11 cellular contexts compared by ENCODE assay signal in the genomic region with DNA sequence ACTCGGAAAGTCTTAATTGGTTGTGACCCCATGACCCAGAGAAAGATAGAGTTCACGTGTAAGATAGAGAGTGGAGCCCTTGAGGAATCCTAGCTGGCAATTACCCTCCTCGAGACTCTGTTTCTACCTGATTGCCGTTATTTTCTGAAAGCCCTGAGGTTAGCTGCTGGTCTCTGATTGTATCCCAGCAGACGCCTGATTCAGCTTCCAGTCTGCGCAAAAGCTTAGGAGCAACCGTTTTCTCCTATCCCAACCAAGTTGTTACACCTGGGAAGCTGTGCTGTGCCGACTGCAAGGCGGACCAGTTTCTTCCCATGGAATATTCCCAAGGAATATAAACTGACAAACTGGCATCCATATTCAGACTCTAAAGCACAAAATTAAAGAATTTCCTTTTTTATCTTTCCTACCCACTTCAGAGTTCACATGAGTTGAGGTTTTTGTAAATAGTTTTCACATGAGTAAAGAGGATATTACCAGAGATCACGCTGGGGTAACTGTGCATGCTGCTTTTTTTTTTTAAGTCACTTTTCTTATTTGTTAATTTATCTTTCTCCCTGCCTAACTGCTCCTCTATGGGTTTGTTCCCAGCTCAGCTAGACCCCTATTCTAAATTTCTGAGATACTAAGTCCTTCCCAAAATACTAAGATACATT. TPM values are rescaled to one million over a fixed set of nuclear protein-coding genes. Genes with fewer than 3 reads are reported as not detected.
DNase-seq lines count a peak whose midpoint lies in the region; ATAC-seq and TF ChIP-seq lines count a peak whose summit lies in the region.
"Had no signal": no experiment of that assay in that cellular context is flagged by ENCODE, and none has a peak within 500 bp of the region (broad histone marks: within the 10 kb centered on the region; RNA-seq: fewer than 3 reads in every experiment).

No MANE protein-coding gene starts in this region.

- DNase-seq in AG04450 (ENCODE audit: low read depth, low spot score) (no peak), M059J (ENCODE audit: low read depth) (peak; percentile 71), coronary artery (ENCODE audit: low spot score) (no peak), mesothelial cell of epicardium (ENCODE audit: low spot score in 2 of 2, unreplicated experiment in 2 of 2) (no peak), vagina (ENCODE audit: extremely low spot score in 2 of 2) (no peak), left ventricle myocardium superior (no peak), right cardiac atrium (no peak)
- DNase-seq in stimulated activated naive B cell treated with anti-CD40 and anti-IgM and Interleukin-4, amounts not matched to agents 10 μg/mL and 1 μg/mL and 100 μg/mL, for 72 hours: no peak
- DNase-seq: activated T-cell treated with anti-CD3 and anti-CD28 coated beads, Interleukin-2, amount 50 U/mL, for 72 hours; effector memory CD8-positive, alpha-beta T cell had no signal

- peaks cover 26% of the 10 kb centered on the region for H3K4me1 Mint-ChIP-seq in mesothelial cell of epicardium
- H3K4me1 Mint-ChIP-seq in stimulated activated naive B cell treated with anti-CD40 and anti-IgM and Interleukin-4, amounts not matched to agents 10 μg/mL and 1 μg/mL and 100 μg/mL, for 72 hours: peaks cover 6 to 16% of the 10 kb centered on the region in 2 donors

- WGBS in right cardiac atrium: 50% methylated on average over 10 of the region's 10 CpGs

- H3K27me3 Mint-ChIP-seq in mesothelial cell of epicardium (ENCODE audit: low read depth): peaks cover 15% of the 10 kb centered on the region
- H3K27me3 Mint-ChIP-seq in stimulated activated naive B cell treated with anti-CD40 and anti-IgM and Interleukin-4, amounts not matched to agents 10 μg/mL and 1 μg/mL and 100 μg/mL, for 72 hours: peaks cover 26 to 34% of the 10 kb centered on the region in 2 donors

- POLR2A ChIA-PET in AG04450 (lab: Yijun Ruan, JAX): no interaction called here

- H3K36me3 ChIP-seq in vagina: no peaks in the 10 kb centered on the region

- peak overlapping the region; percentile 96 for H3K4me3 Mint-ChIP-seq in mesothelial cell of epicardium
- H3K4me3 Mint-ChIP-seq in stimulated activated naive B cell treated with anti-CD40 and anti-IgM and Interleukin-4, amounts not matched to agents 10 μg/mL and 1 μg/mL and 100 μg/mL, for 72 hours: no peak overlapping the region
- H3K4me3 Mint-ChIP-seq: activated T-cell treated with anti-CD3 and anti-CD28 coated beads, Interleukin-2, amount 50 U/mL, for 72 hours; effector memory CD8-positive, alpha-beta T cell had no signal

- CTCF ChIA-PET in AG04450 (lab: Charles Lee): interaction anchor here (0.7 to 3.5 kb wide), 7 partner anchors 12 to 356 kb away, joined by 3 to 19 read pairs (median 4); no protein-coding TSS in a partner anchor

- H3K27ac ChIP-seq in AG04450 (ENCODE audit: low read depth, low read length): peak overlapping the region; percentile 22
- H3K27ac ChIP-seq in coronary artery: no peak overlapping the region
- H3K27ac ChIP-seq in vagina: no peak overlapping the region
- H3K27ac ChIP-seq in right cardiac atrium (ENCODE audit: low read length): no peak overlapping the region

- H3K9me3 ChIP-seq in AG04450 (ENCODE audit: control insufficient read depth, insufficient read depth, low read length): no peaks in the 10 kb centered on the region
- no peaks in the 10 kb centered on the region for H3K9me3 ChIP-seq in vagina
- H3K9me3 ChIP-seq in right cardiac atrium (ENCODE audit: control insufficient read depth, low read length): no peaks in the 10 kb centered on the region

- intact Hi-C loops in vagina (cut with DNase I): no loop called here
- intact Hi-C loops in left ventricle myocardium superior (cut with micrococcal nuclease): no loop called here
- intact Hi-C loops in right cardiac atrium (cut with DNase I): no loop called here

- H3K36me3 Mint-ChIP-seq in mesothelial cell of epicardium: no peaks in the 10 kb centered on the region
- H3K36me3 Mint-ChIP-seq in stimulated activated naive B cell treated with anti-CD40 and anti-IgM and Interleukin-4, amounts not matched to agents 10 μg/mL and 1 μg/mL and 100 μg/mL, for 72 hours: no peaks in the 10 kb centered on the region

- H3K4me3 ChIP-seq in AG04450 (ENCODE audit: low read depth, low read length): peak overlapping the region; percentile 76
- peak overlapping the region; percentile 89 for H3K4me3 ChIP-seq in coronary artery
- peak overlapping the region in 1 of 2 donors; percentile 55 for H3K4me3 ChIP-seq in vagina
- no peak overlapping the region for H3K4me3 ChIP-seq in right cardiac atrium (ENCODE audit: low read length)

- no peak for ATAC-seq in left ventricle myocardium superior
- ATAC-seq in stimulated activated naive B cell treated with anti-CD40 and anti-IgM and Interleukin-4, amounts not matched to agents 10 μg/mL and 1 μg/mL and 100 μg/mL, for 72 hours (replicated peaks): no peak
- ATAC-seq in right cardiac atrium: no peak
- ATAC-seq: activated T-cell treated with anti-CD3 and anti-CD28 coated beads, Interleukin-2, amount 50 U/mL, for 72 hours; effector memory CD8-positive, alpha-beta T cell; HCT116 had no signal

- TF ChIP-seq CTCF in AG04450 (IDR thresholded peaks at IDR 0.05; ENCODE audit: low read depth, low read length) (no peak), coronary artery (IDR thresholded peaks at IDR 0.05) (no peak), mesothelial cell of epicardium (IDR thresholded peaks at IDR 0.05; ENCODE audit: unreplicated experiment) (no peak), vagina (IDR thresholded peaks at IDR 0.05) (no peak)

- H3K27ac Mint-ChIP-seq in mesothelial cell of epicardium: no peak overlapping the region
- no peak overlapping the region for H3K27ac Mint-ChIP-seq in stimulated activated naive B cell treated with anti-CD40 and anti-IgM and Interleukin-4, amounts not matched to agents 10 μg/mL and 1 μg/mL and 100 μg/mL, for 72 hours
- H3K27ac Mint-ChIP-seq: activated T-cell treated with anti-CD3 and anti-CD28 coated beads, Interleukin-2, amount 50 U/mL, for 72 hours; effector memory CD8-positive, alpha-beta T cell had no signal

- H3K4me1 ChIP-seq in vagina (peaks cover 14% of the 10 kb centered on the region), right cardiac atrium (ENCODE audit: control insufficient read depth, insufficient read depth, low read length) (no peaks in the 10 kb centered on the region)

- TF ChIP-seq POLR2A in vagina (IDR thresholded peaks at IDR 0.05): no peak

- no peaks in the 10 kb centered on the region for H3K27me3 ChIP-seq in AG04450 (ENCODE audit: control insufficient read depth, insufficient read depth, low read length)
- H3K27me3 ChIP-seq in vagina: no peaks in the 10 kb centered on the region
- H3K27me3 ChIP-seq in right cardiac atrium (ENCODE audit: control insufficient read depth, insufficient read depth): no peaks in the 10 kb centered on the region

- H3K9me3 Mint-ChIP-seq in mesothelial cell of epicardium: no peaks in the 10 kb centered on the region
- H3K9me3 Mint-ChIP-seq in stimulated activated naive B cell treated with anti-CD40 and anti-IgM and Interleukin-4, amounts not matched to agents 10 μg/mL and 1 μg/mL and 100 μg/mL, for 72 hours: peaks cover 1 to 7% of the 10 kb centered on the region in 2 donors

RNA-seq across cellular contexts. Expression of a gene that starts 1.5 kb away (rescaled TPM):
- 1.4 and 1.8 TPM in 2 replicates for polyA plus RNA-seq in AG04450 (2011; rRNA removed)
- 1.9 and 2.5 TPM in 2 replicates for polyA minus RNA-seq in AG04450 (2011; rRNA and poly(A)+ RNA removed)
- total RNA-seq in M059J (2014; rRNA removed; shearing (Covaris generic)): 5.4 and 9.8 TPM in 2 replicates
- total RNA-seq in mesothelial cell of epicardium: 7.5 to 9.1 TPM (median 8.0 TPM) in 3 replicates
- 8.3 TPM for total RNA-seq in vagina
- 5.6 TPM for total RNA-seq in left ventricle myocardium superior
- 1 to 10 TPM; 3.2 to 4.6 (median 4.3) TPM for total RNA-seq in right cardiac atrium
- polyA plus RNA-seq in right cardiac atrium: 1.4 TPM
- total RNA-seq: activated T-cell treated with anti-CD3 and anti-CD28 coated beads, Interleukin-2, amount 50 U/mL, for 72 hours had no signal
